In genomic region chr6:41541364-41541763, GRCh38 we compare ENCODE assay signal across 23 cellular contexts. TPM values are rescaled to one million over a fixed set of nuclear protein-coding genes. Genes with fewer than 3 reads are reported as not detected.
DNase-seq lines count a peak whose midpoint lies in the region; ATAC-seq, FAIRE-seq and TF ChIP-seq lines count a peak whose summit lies in the region.
"Had no signal": no experiment of that assay in that cellular context is flagged by ENCODE, and none has a peak within 500 bp of the region (broad histone marks: within the 10 kb centered on the region; RNA-seq: fewer than 3 reads in every experiment).

No MANE protein-coding gene starts in this region.

- CTCF ChIA-PET in Caco-2 (lab: Charles Lee) (interaction anchor here (0.6 kb wide), 1 partner anchor 23 kb away, joined by 3 read pairs; no protein-coding TSS in a partner anchor), K562 (lab: Yijun Ruan, JAX; ENCODE audit: low intra/inter-chr PET ratio) (no interaction called here)

- H2AFZ ChIP-seq in K562 (ENCODE audit: low read depth, low read length): no peak overlapping the region
- no peak overlapping the region for H2AFZ ChIP-seq in osteoblast (ENCODE audit: low read length)

- H3K9me3 ChIP-seq in Caco-2: no peaks in the 10 kb centered on the region
- H3K9me3 ChIP-seq in K562 (replicated peaks; ENCODE audit: control insufficient read depth, insufficient read depth, low read depth, low read length): no peaks in the 10 kb centered on the region
- no peaks in the 10 kb centered on the region for H3K9me3 ChIP-seq in osteoblast (ENCODE audit: low read depth, low read length)
- no peaks in the 10 kb centered on the region for H3K9me3 ChIP-seq in right atrium auricular region
- H3K9me3 ChIP-seq: A549; BLaER1 treated with 17β-estradiol and CSF1 and Interleukin-3, amounts not matched to agents 10 nM and 100 nM had no signal

- H3K27ac ChIP-seq in K562 (ENCODE audit: extremely low read depth, low read depth, low read length) (no peak overlapping the region), osteoblast (ENCODE audit: low read depth, low read length) (no peak overlapping the region), right atrium auricular region (no peak overlapping the region)
- H3K27ac ChIP-seq: 22Rv1; A549; BLaER1 treated with 17β-estradiol and CSF1 and Interleukin-3, amounts not matched to agents 10 nM and 100 nM; C4-2B had no signal

- DNase-seq in Caco-2 (no peak), K562 (ENCODE audit: extremely low read depth in 1 of 4, low spot score in 3 of 4) (peak in 3 of 4 experiments; percentile 25 to 59 (median 56)), erythroblast (lab: John Stamatoyannopoulos, UW) (peak; percentile 19 to 51), osteoblast (ENCODE audit: insufficient read length, low spot score, missing footprints) (peak; percentile 17), osteocyte (ENCODE audit: extremely low spot score, unreplicated experiment) (no peak), right atrium auricular region (ENCODE audit: low spot score) (no peak)
- DNase-seq: AML-193; CD4-positive, alpha-beta T cell; CD8-positive, alpha-beta T cell; DMS 273 treated with DMSO at 0.1 percent for 48 hours; DMS153; DMS53; DMS79 treated with DMSO at 0.1 percent for 48 hours; GF-D8 had no signal

- H3K4me1 Mint-ChIP-seq in Caco-2 (ENCODE audit: low read depth, unreplicated experiment): peaks cover 50% of the 10 kb centered on the region
- H3K4me1 Mint-ChIP-seq in osteocyte (ENCODE audit: unreplicated experiment): peaks cover 18% of the 10 kb centered on the region

- WGBS in K562 (ENCODE audit: insufficient coverage, low coverage, missing lambda C conversion rate): 16% methylated on average over 2 of the region's 2 CpGs

- TF ChIP-seq POLR2A in K562 (conservative IDR thresholded peaks at IDR 0.05): no peak
- no peak for TF ChIP-seq POLR2A in erythroblast (IDR thresholded peaks at IDR 0.05; ENCODE audit: low read length)

- POLR2A ChIA-PET in Caco-2 (lab: Charles Lee) (no interaction called here), K562 (lab: Yijun Ruan, JAX) (no interaction called here)

- no peaks in the 10 kb centered on the region for H3K27me3 Mint-ChIP-seq in Caco-2 (ENCODE audit: insufficient read depth, unreplicated experiment)
- peaks cover 12% of the 10 kb centered on the region for H3K27me3 Mint-ChIP-seq in osteocyte (ENCODE audit: unreplicated experiment)
- H3K27me3 Mint-ChIP-seq: B cell had no signal

- in situ Hi-C loops in K562 (cut with MboI): no loop called here

- no peak overlapping the region for H3K4me3 Mint-ChIP-seq in Caco-2 (ENCODE audit: unreplicated experiment)
- H3K4me3 Mint-ChIP-seq in osteocyte (ENCODE audit: unreplicated experiment): no peak overlapping the region
- H3K4me3 Mint-ChIP-seq: B cell; CD4-positive, alpha-beta T cell; CD8-positive, alpha-beta T cell had no signal

- H3K9me3 Mint-ChIP-seq in Caco-2 (ENCODE audit: unreplicated experiment) (no peaks in the 10 kb centered on the region), osteocyte (ENCODE audit: unreplicated experiment) (no peaks in the 10 kb centered on the region)
- H3K9me3 Mint-ChIP-seq: CD4-positive, alpha-beta T cell; CD8-positive, alpha-beta T cell had no signal

- H3K4me1 ChIP-seq in Caco-2: peaks cover 52% of the 10 kb centered on the region
- H3K4me1 ChIP-seq in K562 (replicated peaks in 1 of 2; ENCODE audit: control insufficient read depth in 2 of 2, insufficient read depth in 2 of 2, low read length in 2 of 2): peaks cover 22 to 53% of the 10 kb centered on the region in 2 experiments
- peaks cover 7% of the 10 kb centered on the region for H3K4me1 ChIP-seq in osteoblast (ENCODE audit: insufficient read depth, low read length)
- H3K4me1 ChIP-seq in right atrium auricular region: peaks cover 0 to 17% of the 10 kb centered on the region in 2 donors

- no peak for TF ChIP-seq EP300 in K562 (IDR thresholded peaks at IDR 0.05; ENCODE audit: low read length)

- H3K4me3 ChIP-seq in Caco-2 (ENCODE audit: low read depth, low read length) (no peak overlapping the region), K562 (no peak overlapping the region), osteoblast (ENCODE audit: insufficient read depth, low read length) (no peak overlapping the region), right atrium auricular region (no peak overlapping the region)
- H3K4me3 ChIP-seq: A549; BLaER1 treated with 17β-estradiol and CSF1 and Interleukin-3, amounts not matched to agents 10 nM and 100 nM had no signal

- TF ChIP-seq CTCF in Caco-2 (IDR thresholded peaks at IDR 0.05; ENCODE audit: insufficient read depth in 1 of 2, low read depth in 1 of 2, low read length in 1 of 2, severe bottlenecking in 1 of 2, unreplicated experiment in 1 of 2) (no peak), K562 (IDR thresholded peaks at IDR 0.05 in 2 of 3, conservative IDR thresholded peaks at IDR 0.05 in 1 of 3; ENCODE audit: insufficient read depth in 2 of 3, low read depth in 1 of 3, low read length in 3 of 3) (no peak), osteoblast (IDR thresholded peaks at IDR 0.05; ENCODE audit: extremely low read depth, low read depth, low read length) (no peak), osteocyte (IDR thresholded peaks at IDR 0.05) (no peak), right atrium auricular region (IDR thresholded peaks at IDR 0.05) (no peak)

- intact Hi-C loops in Caco-2 (cut with micrococcal nuclease; ENCODE audit: unreplicated experiment): no loop called here
- intact Hi-C loops in K562 (cut with micrococcal nuclease): no loop called here

- H3K36me3 ChIP-seq in Caco-2 (ENCODE audit: control insufficient read depth, insufficient read depth, low read length): peaks cover 3% of the 10 kb centered on the region; the same call in 1 of the 2 replicates
- H3K36me3 ChIP-seq in K562 (ENCODE audit: control insufficient read depth, insufficient read depth, low read length): no peaks in the 10 kb centered on the region; the same call in 2 of the 3 replicates
- no peaks in the 10 kb centered on the region for H3K36me3 ChIP-seq in osteoblast (ENCODE audit: insufficient read depth, low read length)
- no peaks in the 10 kb centered on the region for H3K36me3 ChIP-seq in right atrium auricular region
- H3K36me3 ChIP-seq: BLaER1 treated with 17β-estradiol and CSF1 and Interleukin-3, amounts not matched to agents 10 nM and 100 nM had no signal

- H3K9me1 ChIP-seq in K562 (ENCODE audit: control insufficient read depth, insufficient read depth, low read length): peaks cover 3% of the 10 kb centered on the region

- no peaks in the 10 kb centered on the region for H4K20me1 ChIP-seq in K562 (replicated peaks; ENCODE audit: control insufficient read depth, insufficient read depth, low read length)
- peaks cover 3% of the 10 kb centered on the region for H4K20me1 ChIP-seq in osteoblast (ENCODE audit: insufficient read depth, low read length)

- FAIRE-seq in K562 (lab: Jason Lieb, UNC): no peak
- FAIRE-seq: A549, G401.6, GM12891, GM19239 had no signal

- no TSS peak for BruUV-seq in Caco-2 (replicated peaks; lab: Mats Ljungman, UMichigan)
- no TSS peak for BruUV-seq in K562 (replicated peaks; lab: Mats Ljungman, UMichigan)

- H3K9ac ChIP-seq in K562 (ENCODE audit: insufficient read depth in 1 of 2, low read depth in 2 of 2, low read length in 2 of 2): no peak overlapping the region; a peak in 1 of 4 replicates
- H3K9ac ChIP-seq: BLaER1 treated with 17β-estradiol and CSF1 and Interleukin-3, amounts not matched to agents 10 nM and 100 nM had no signal

- H3K36me3 Mint-ChIP-seq in Caco-2 (ENCODE audit: insufficient read depth, unreplicated experiment): peaks cover 12% of the 10 kb centered on the region
- no peaks in the 10 kb centered on the region for H3K36me3 Mint-ChIP-seq in osteocyte (ENCODE audit: unreplicated experiment)

- peaks cover 16% of the 10 kb centered on the region for H3K79me2 ChIP-seq in K562 (ENCODE audit: control insufficient read depth, insufficient read depth, low read length)
- no peaks in the 10 kb centered on the region for H3K79me2 ChIP-seq in osteoblast (ENCODE audit: insufficient read depth, low read length)

- H3K27me3 ChIP-seq in Caco-2 (replicated peaks; ENCODE audit: control insufficient read depth, insufficient read depth, low read length): no peaks in the 10 kb centered on the region
- H3K27me3 ChIP-seq in K562 (ENCODE audit: control insufficient read depth in 2 of 2, insufficient read depth in 2 of 2, low read length in 2 of 2): no peaks in the 10 kb centered on the region
- no peaks in the 10 kb centered on the region for H3K27me3 ChIP-seq in osteoblast (ENCODE audit: insufficient read depth, low read length)
- H3K27me3 ChIP-seq in right atrium auricular region: no peaks in the 10 kb centered on the region

- no peak for ATAC-seq in K562
- no peak for ATAC-seq in HG03457 (IDR thresholded peaks at IDR 0.05; ENCODE audit: unreplicated experiment)
- ATAC-seq: A549; CD8-positive, alpha-beta T cell had no signal

- H3K27ac Mint-ChIP-seq in Caco-2 (ENCODE audit: unreplicated experiment): peak overlapping the region; percentile 31
- no peak overlapping the region for H3K27ac Mint-ChIP-seq in osteocyte (ENCODE audit: unreplicated experiment)
- H3K27ac Mint-ChIP-seq: B cell; CD4-positive, alpha-beta T cell; CD8-positive, alpha-beta T cell had no signal

- no peak for TF ChIP-seq RAD21 in K562 (CRISPR knock-in tag; conservative IDR thresholded peaks at IDR 0.05 in 1 of 2, IDR thresholded peaks at IDR 0.05 in 1 of 2)

- H3K4me2 ChIP-seq in K562 (ENCODE audit: insufficient read depth, low read length): peak overlapping the region; percentile 32; the same call in 1 of the 2 replicates
- H3K4me2 ChIP-seq in osteoblast (ENCODE audit: insufficient read depth, low read length): no peak overlapping the region
- H3K4me2 ChIP-seq: A549 had no signal

RNA-seq across cellular contexts. Expression of gene FOXP4, which starts 4.8 kb away (rescaled TPM):
- total RNA-seq in Caco-2 (2022) (108 and 117 TPM in 2 replicates), K562 (2014; rRNA removed) (3.4 and 5.9 TPM in 2 replicates), K562 (2014; rRNA removed; fragmentation: Illumina TruSeq; extraction: Trizol) (0.70 and 1.1 TPM in 2 replicates), K562 (2015; rRNA removed; fragmentation: Illumina TruSeq; extraction: Trizol) (2.3 TPM in 2 replicates), K562 (2021) (26.7 and 29.4 TPM in 2 replicates), osteoblast (2.9 and 3.3 TPM in 2 replicates), osteocyte (24.7 and 26.9 TPM in 2 replicates), right atrium auricular region (10 to 100 TPM in 1 of 2 donors, 1 to 10 TPM in 1; 9.3 to 20.2 TPM)
- total RNA-seq in K562 (2011; cell fraction: chromatin; rRNA removed; ENCODE audit: low replicate concordance): 5.5 and 10.3 TPM in 2 replicates
- 4.9 and 8.2 TPM in 2 replicates for total RNA-seq in K562 (2011; cell fraction: nucleolus; rRNA removed)
- total RNA-seq in K562 (2011; cell fraction: nucleoplasm; rRNA removed): 5.6 and 10.2 TPM in 2 replicates
- polyA plus RNA-seq in K562 (2011; rRNA removed) (1.2 and 2.9 TPM in 2 replicates), K562 (2014; fragmentation: Illumina TruSeq; extraction: Trizol) (5.9 and 13.8 TPM in 2 replicates), K562 (2014; fragmentation: Nextera tagmentation; extraction: Ambion mirVana) (under 1 TPM; 0.11 TPM), K562 (2014; rRNA removed) (6.7 and 7.4 TPM in 2 replicates)
- 1.5 and 3.9 TPM in 2 replicates for polyA plus RNA-seq in K562 (2011; cell fraction: cytosol; rRNA removed)
- 4.4 and 9.6 TPM in 2 replicates for polyA plus RNA-seq in K562 (2011; cell fraction: nucleus; rRNA removed)
- polyA plus RNA-seq in K562 (2012): 17.6 and 30.3 TPM in 2 replicates
- 0.87 and 1.4 TPM in 2 replicates for polyA minus RNA-seq in K562 (2011; rRNA and poly(A)+ RNA removed)
- 7.2 and 14.0 TPM in 2 replicates for polyA minus RNA-seq in K562 (2011; cell fraction: cytosol; rRNA and poly(A)+ RNA removed)
- polyA minus RNA-seq in K562 (2011; cell fraction: nucleus; rRNA and poly(A)+ RNA removed): 2.9 and 4.7 TPM in 2 replicates

Comparison
In these comparisons a context has a peak if more than half of its experiments do, and no peak if none do; other contexts are left out.
1. DNase-seq: peak in K562 (3 of 4), erythroblast (2 of 2) and osteoblast (single experiment); none in Caco-2 (0 of 2), osteocyte (single experiment) and right atrium auricular region (single experiment).